In the genomic region with DNA sequence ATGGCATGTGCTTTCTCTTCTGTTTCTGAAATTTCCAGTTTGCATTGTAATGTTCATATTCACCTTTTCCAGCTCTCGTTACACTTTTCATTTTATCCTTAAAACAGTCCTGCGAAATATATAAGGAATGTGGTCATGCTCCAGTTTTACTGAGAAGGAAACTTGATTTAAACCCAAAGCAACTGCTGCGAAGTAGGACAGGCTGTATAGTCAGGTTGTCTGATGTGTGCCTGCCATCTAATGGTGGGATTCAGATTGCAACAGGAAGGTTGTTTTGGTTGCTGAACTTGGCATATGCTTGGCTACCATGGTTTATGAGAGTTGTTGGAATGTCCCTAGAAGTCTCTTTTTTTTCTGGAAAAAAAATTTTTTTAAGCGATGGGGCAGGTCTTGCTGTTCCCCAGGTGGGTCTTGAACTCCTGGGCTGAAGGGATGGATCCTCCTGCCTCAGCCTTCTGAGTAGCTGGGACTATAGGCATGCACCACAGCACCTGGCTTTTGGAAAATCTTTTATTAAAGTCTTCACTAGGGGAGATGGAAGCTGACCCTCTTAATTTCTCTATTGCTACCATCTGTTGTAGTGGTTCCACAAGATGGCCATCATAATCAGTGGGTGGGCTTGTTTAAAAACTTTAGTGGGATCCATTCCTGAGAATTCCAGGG, we compare ENCODE assay signal across 7 cellular contexts.
DNase-seq lines count a peak whose midpoint lies in the region; ATAC-seq and TF ChIP-seq lines count a peak whose summit lies in the region.

No MANE protein-coding gene starts in this region.

- ATAC-seq in HG02571 (IDR thresholded peaks at IDR 0.05; ENCODE audit: unreplicated experiment) (peak; percentile 70), left ventricle myocardium superior (peak; percentile 81), sciatic nerve (peak; percentile 79)

- peaks cover 10% of the 10 kb centered on the region for H3K36me3 ChIP-seq in adipocyte (ENCODE audit: control insufficient read depth, insufficient read depth, low read length, severe bottlenecking)

- H3K9ac ChIP-seq in adipocyte (ENCODE audit: low read length), result peak overlapping the region; percentile 53

- H3K27me3 ChIP-seq in adipocyte (replicated peaks; ENCODE audit: control insufficient read depth, insufficient read depth, low read length), result no peaks in the 10 kb centered on the region

- intact Hi-C loops in left ventricle myocardium superior (cut with micrococcal nuclease) (loop anchor here (2.0 to 10.0 kb wide), 3 partner anchors 195 to 519 kb away; no protein-coding TSS in a partner anchor), sciatic nerve (cut with DNase I) (loop anchor here (5.0 to 10.0 kb wide), 3 partner anchors 192 to 519 kb away; no protein-coding TSS in a partner anchor)

- DNase-seq in MV-4-11 (lab: John Stamatoyannopoulos, UW) (peak; percentile 38), SKM-1 treated with dmso at 0.1 percent for 144 hours (lab: John Stamatoyannopoulos, UW; ENCODE audit: unreplicated experiment) (peak; percentile 72), adipocyte (ENCODE audit: low read depth) (peak; percentile 89), left ventricle myocardium superior (no peak), sciatic nerve (ENCODE audit: low spot score) (peak; percentile 73)

- TF ChIP-seq CTCF in GM12875 (IDR thresholded peaks at IDR 0.05; ENCODE audit: borderline replicate concordance, insufficient read depth, low read depth, low read length), result peak; percentile 69

- H3K9me3 ChIP-seq in adipocyte (ENCODE audit: control insufficient read depth, low read length), result no peaks in the 10 kb centered on the region

- no peak overlapping the region for H3K4me3 ChIP-seq in GM12875 (ENCODE audit: low read depth, low read length)
- no peak overlapping the region for H3K4me3 ChIP-seq in adipocyte (ENCODE audit: low read length)

- H3K4me1 ChIP-seq in adipocyte (ENCODE audit: control insufficient read depth, insufficient read depth, low read length), result peaks cover 28% of the 10 kb centered on the region
